In genomic region chr13:36973621-36974268, GRCh38 we compare ENCODE assay signal across 12 cellular contexts. TPM values are rescaled to one million over a fixed set of nuclear protein-coding genes. Genes with fewer than 3 reads are reported as not detected.
DNase-seq lines count a peak whose midpoint lies in the region; ATAC-seq and TF ChIP-seq lines count a peak whose summit lies in the region.
"Had no signal": no experiment of that assay in that cellular context is flagged by ENCODE, and none has a peak within 500 bp of the region (broad histone marks: within the 10 kb centered on the region; RNA-seq: fewer than 3 reads in every experiment).

No MANE protein-coding gene starts in this region.

- H3K79me2 ChIP-seq in OCI-LY3 (ENCODE audit: low read length) = peaks cover 8% of the 10 kb centered on the region; the same call in 1 of the 2 replicates

- no peaks in the 10 kb centered on the region for H3K4me1 Mint-ChIP-seq in immature natural killer cell
- H3K4me1 Mint-ChIP-seq: GM23338 had no signal

- no peak overlapping the region for H3K4me3 Mint-ChIP-seq in immature natural killer cell
- H3K4me3 Mint-ChIP-seq: GM23338 had no signal

- H2AFZ ChIP-seq in OCI-LY3 (ENCODE audit: low read depth, low read length) = no peak overlapping the region
- H2AFZ ChIP-seq: GM23338 had no signal

- H3K4me1 ChIP-seq in OCI-LY3 (ENCODE audit: low read length) = peaks cover 12% of the 10 kb centered on the region

- H3K4me3 ChIP-seq in OCI-LY3 (ENCODE audit: low read length) = no peak overlapping the region
- H3K4me3 ChIP-seq: GM23338 had no signal

- no peak for TF ChIP-seq CTCF in OCI-LY3 (IDR thresholded peaks at IDR 0.05; ENCODE audit: low read depth, low read length)

- H3K27ac Mint-ChIP-seq in immature natural killer cell = peak overlapping the region in 2 of 6 donors; percentile 1 to 60
- H3K27ac Mint-ChIP-seq: GM23338 had no signal

- H3K36me3 ChIP-seq in OCI-LY3 (replicated peaks; ENCODE audit: low read depth, low read length) = peaks cover 31% of the 10 kb centered on the region

- no peaks in the 10 kb centered on the region for H3K27me3 ChIP-seq in OCI-LY3 (ENCODE audit: low read depth, low read length)

- DNase-seq in NCI-H1694 treated with DMSO at 0.1 percent for 48 hours (lab: John Stamatoyannopoulos, UW) (no peak), NCI-H146 (lab: John Stamatoyannopoulos, UW) (no peak), GM03348 (ENCODE audit: low spot score) (no peak), immature natural killer cell (no peak)
- DNase-seq: activated CD4-positive, alpha-beta T cell treated with anti-CD3 and anti-CD28 coated beads, Interleukin-2, amount 50 U/mL, for 48 hours; amniotic stem cell; COR-L47 had no signal

- H3K27me3 Mint-ChIP-seq in immature natural killer cell (ENCODE audit: low read depth in 3 of 3) = no peaks in the 10 kb centered on the region

- peaks cover 21 to 36% (median 30%) of the 10 kb centered on the region in 3 donors for H3K36me3 Mint-ChIP-seq in immature natural killer cell

- H3K9me3 Mint-ChIP-seq in immature natural killer cell = no peaks in the 10 kb centered on the region

- H3K4me2 ChIP-seq in OCI-LY3 (ENCODE audit: low read length) = peak overlapping the region; percentile 49
- H3K4me2 ChIP-seq: GM23338 had no signal

- peak overlapping the region; percentile 44 for H3K27ac ChIP-seq in OCI-LY3 (ENCODE audit: low read length)

- H3K9me3 ChIP-seq in OCI-LY3 (ENCODE audit: insufficient read depth, low read length) = peaks cover 3% of the 10 kb centered on the region; the same call in 1 of the 2 replicates

- no peak overlapping the region for H3K9ac ChIP-seq in OCI-LY3 (ENCODE audit: low read length)

- peaks cover 10% of the 10 kb centered on the region for H4K20me1 ChIP-seq in OCI-LY3 (ENCODE audit: insufficient read depth, low read length)

- ATAC-seq in GM18517 (IDR thresholded peaks at IDR 0.05; ENCODE audit: unreplicated experiment) (peak; percentile 85), GM21423 (IDR thresholded peaks at IDR 0.05; ENCODE audit: unreplicated experiment) (peak; percentile 81), HG03095 (IDR thresholded peaks at IDR 0.05; ENCODE audit: unreplicated experiment) (peak; percentile 72)
- ATAC-seq: GM23338 had no signal

RNA-seq across cellular contexts. Expression of gene ALG5, which starts 25.4 kb away (rescaled TPM):
- polyA plus RNA-seq in immature natural killer cell = 100 to 1,000 TPM in 2 of 3 donors, 10 to 100 TPM in 1; 73.9 to 135 (median 100) TPM

RNA-seq across cellular contexts. Expression of gene EXOSC8, which starts 26.8 kb away (rescaled TPM):
- polyA plus RNA-seq in immature natural killer cell = 10 to 100 TPM; 51.2 to 64.0 (median 62.8) TPM

RNA-seq across cellular contexts. Expression of gene SMAD9, which starts 53.7 kb away (rescaled TPM):
- polyA plus RNA-seq in immature natural killer cell = under 1 TPM in 1 of 3 donors, not detected in 2; 0.07 TPM
